19 cellular contexts compared by ENCODE assay signal in the genomic region with DNA sequence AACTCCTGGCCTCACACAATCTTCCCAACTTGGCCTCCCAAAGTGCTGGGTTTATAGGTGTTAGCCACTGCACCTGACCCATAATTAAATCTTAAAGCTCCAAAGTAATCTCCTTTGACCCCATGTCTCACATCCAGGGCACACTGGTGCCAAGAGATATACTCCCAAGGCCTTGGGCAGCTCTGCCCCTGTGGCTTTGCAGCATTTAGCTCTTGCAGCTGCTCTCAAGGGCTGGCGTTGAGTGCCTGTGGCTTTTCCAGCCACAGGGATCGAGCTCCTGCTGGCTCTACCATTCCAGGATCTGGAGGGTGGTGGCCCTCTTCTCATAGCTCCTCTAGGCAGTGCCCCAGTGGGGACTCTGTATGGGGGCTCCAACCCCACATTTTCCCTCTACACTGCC. TPM values are rescaled to one million over a fixed set of nuclear protein-coding genes. Genes with fewer than 3 reads are reported as not detected.
DNase-seq lines count a peak whose midpoint lies in the region; ATAC-seq, FAIRE-seq and TF ChIP-seq lines count a peak whose summit lies in the region.
"Had no signal": no experiment of that assay in that cellular context is flagged by ENCODE, and none has a peak within 500 bp of the region (broad histone marks: within the 10 kb centered on the region; RNA-seq: fewer than 3 reads in every experiment).

No MANE protein-coding gene starts in this region.

- H3K4me1 ChIP-seq in HUES6 (ENCODE audit: control insufficient read depth, insufficient read depth, low read length) (peaks cover 21% of the 10 kb centered on the region), body of pancreas (peaks cover 18% of the 10 kb centered on the region), PC-9 (replicated peaks; ENCODE audit: insufficient read depth) (no peaks in the 10 kb centered on the region)

- no peaks in the 10 kb centered on the region for H3F3A ChIP-seq in PC-9 (ENCODE audit: insufficient read depth, low read depth)

- ATAC-seq in body of pancreas (no peak), HG03432 (IDR thresholded peaks at IDR 0.05; ENCODE audit: unreplicated experiment) (no peak)

- H3K4me2 ChIP-seq in PC-9, result no peak overlapping the region
- H3K4me2 ChIP-seq: KMS-11 had no signal

- BruUV-seq in PC-9 (replicated peaks; lab: Mats Ljungman, UMichigan), result no TSS peak

- no peaks in the 10 kb centered on the region for H3K36me3 ChIP-seq in HUES6 (ENCODE audit: control insufficient read depth, insufficient read depth, low read length)
- H3K36me3 ChIP-seq in body of pancreas (replicated peaks in 1 of 2; ENCODE audit: insufficient read depth in 1 of 2, low read depth in 2 of 2), result no peaks in the 10 kb centered on the region
- no peaks in the 10 kb centered on the region for H3K36me3 ChIP-seq in PC-9 (ENCODE audit: low read depth)

- peaks cover 23% of the 10 kb centered on the region for H3K9me3 ChIP-seq in HUES6 (ENCODE audit: control insufficient read depth, insufficient read depth, low read depth, low read length)
- H3K9me3 ChIP-seq in body of pancreas, result no peaks in the 10 kb centered on the region
- peaks cover 20% of the 10 kb centered on the region; the same call in 1 of the 2 replicates for H3K9me3 ChIP-seq in PC-9 (ENCODE audit: insufficient read depth, low read depth)

- POLR2A ChIA-PET in PC-9 (lab: Charles Lee; ENCODE audit: unreplicated experiment), result no interaction called here

- no peaks in the 10 kb centered on the region for H3K79me2 ChIP-seq in PC-9 (ENCODE audit: low read depth)

- TF ChIP-seq CTCF in body of pancreas (IDR thresholded peaks at IDR 0.05), result no peak
- no peak for TF ChIP-seq CTCF in PC-9 (conservative IDR thresholded peaks at IDR 0.05)

- no peak overlapping the region for H2AFZ ChIP-seq in PC-9

- CTCF ChIA-PET in PC-9 (lab: Charles Lee), result no interaction called here

- H3K27ac ChIP-seq in HUES6 (ENCODE audit: low read depth, low read length) (peak overlapping the region; percentile 94), body of pancreas (no peak overlapping the region), PC-9 (no peak overlapping the region)
- H3K27ac ChIP-seq: C4-2B, KMS-11 had no signal

- H3K4me3 ChIP-seq in HUES6 (ENCODE audit: low read depth, low read length) (no peak overlapping the region), body of pancreas (no peak overlapping the region), PC-9 (no peak overlapping the region)

- WGBS in body of pancreas, 2 donors, result 14 to 33% methylated on average over 1 to 2 of the region's 2 CpGs

- DNase-seq in body of pancreas, result peak in 3 of 4 donors; percentile 22 to 69 (median 37)
- peak; percentile 87 for DNase-seq in myocyte (ENCODE audit: low read depth)
- DNase-seq in PC-9, result no peak
- DNase-seq in NCI-H2227 (lab: John Stamatoyannopoulos, UW; ENCODE audit: unreplicated experiment), result no peak
- no peak for DNase-seq in frontal cortex (ENCODE audit: low spot score in 2 of 2)
- DNase-seq: ACHN; CD4-positive, alpha-beta T cell; DMS153; DMS79; GDM1; HCEC 1CT had no signal

- intact Hi-C loops in body of pancreas (cut with DNase I) (no loop called here), PC-9 (cut with micrococcal nuclease; ENCODE audit: unreplicated experiment) (no loop called here)

- H4K20me1 ChIP-seq in PC-9 (ENCODE audit: insufficient read depth), result no peaks in the 10 kb centered on the region

- no peak for FAIRE-seq in frontal cortex (lab: Jason Lieb, UNC)
- FAIRE-seq: A204.1, GM12892, GM18507, HTR-8/SVneo had no signal

- TF ChIP-seq POLR2A in body of pancreas (IDR thresholded peaks at IDR 0.05), result no peak

- H3K9ac ChIP-seq in HUES6 (ENCODE audit: low read length), result peak overlapping the region; percentile 78
- H3K9ac ChIP-seq: KMS-11 had no signal

- H3K27me3 ChIP-seq in HUES6 (ENCODE audit: control insufficient read depth, insufficient read depth, low read length) (no peaks in the 10 kb centered on the region), body of pancreas (no peaks in the 10 kb centered on the region), PC-9 (ENCODE audit: insufficient read depth, low read depth) (no peaks in the 10 kb centered on the region)

- no peaks in the 10 kb centered on the region for H3K9me2 ChIP-seq in PC-9 (ENCODE audit: insufficient read depth)

RNA-seq across cellular contexts. Expression of gene CD2AP, which starts 49.3 kb away (rescaled TPM):
- total RNA-seq in body of pancreas (10 to 100 TPM; 28.5 to 31.0 TPM), myocyte (9.5 and 10.6 TPM in 2 replicates), PC-9 (2021) (48.8 and 55.5 TPM in 2 replicates), frontal cortex (17.9 TPM)
- 4.7 TPM for polyA plus RNA-seq in myocyte (2012)

Comparison
In these comparisons a context has a peak if more than half of its experiments do, and no peak if none do; other contexts are left out.
1. DNase-seq: peak in body of pancreas (3 of 4) and myocyte (single experiment); none in PC-9 (0 of 2), NCI-H2227 (single experiment) and frontal cortex (0 of 2).